Comparison of ENCODE assay signal across 21 cellular contexts in genomic region chr14:39038542-39038941, GRCh38.
DNase-seq lines count a peak whose midpoint lies in the region; ATAC-seq and TF ChIP-seq lines count a peak whose summit lies in the region.
"Had no signal": no experiment of that assay in that cellular context is flagged by ENCODE, and none has a peak within 500 bp of the region (broad histone marks: within the 10 kb centered on the region; RNA-seq: fewer than 3 reads in every experiment).

No MANE protein-coding gene starts in this region.

- intact Hi-C loops in sigmoid colon (cut with DNase I), result no loop called here

- no peak overlapping the region for H3K4me3 Mint-ChIP-seq in natural killer cell treated with Interleukin-12 subunit alpha and Interleukin-12 subunit beta and Interleukin-15 and Interleukin-18, amount 100 ng/mL, for 72 hours
- H3K4me3 Mint-ChIP-seq: CD4-positive, CD25-positive, alpha-beta regulatory T cell; neural progenitor cell; type B pancreatic cell had no signal

- no peak overlapping the region for H3K4me3 ChIP-seq in BLaER1 treated with 17β-estradiol and CSF1 and Interleukin-3, amounts not matched to agents 10 nM and 100 nM
- H3K4me3 ChIP-seq in SU-DHL-6 (ENCODE audit: insufficient read depth, low read length, poor library complexity, severe bottlenecking), result no peak overlapping the region
- H3K4me3 ChIP-seq in sigmoid colon, result no peak overlapping the region
- H3K4me3 ChIP-seq: hepatocyte, lower lobe of right lung, neural progenitor cell, skin epidermis had no signal

- H3K27ac Mint-ChIP-seq in natural killer cell treated with Interleukin-12 subunit alpha and Interleukin-12 subunit beta and Interleukin-15 and Interleukin-18, amount 100 ng/mL, for 72 hours, result no peak overlapping the region
- H3K27ac Mint-ChIP-seq: CD4-positive, CD25-positive, alpha-beta regulatory T cell; neural progenitor cell; type B pancreatic cell had no signal

- H3K27ac ChIP-seq in BLaER1 treated with 17β-estradiol and CSF1 and Interleukin-3, amounts not matched to agents 10 nM and 100 nM, result no peak overlapping the region
- H3K27ac ChIP-seq in SU-DHL-6 (ENCODE audit: low read depth, low read length) (no peak overlapping the region), sigmoid colon (no peak overlapping the region)
- H3K27ac ChIP-seq: hepatocyte, lower lobe of right lung, neural progenitor cell, skin epidermis had no signal

- no peak for DNase-seq in natural killer cell treated with Interleukin-12 subunit alpha and Interleukin-12 subunit beta and Interleukin-15 and Interleukin-18, amount 100 ng/mL, for 72 hours (ENCODE audit: low spot score)
- DNase-seq in sigmoid colon (no peak), HUDEP-2 (lab: John Stamatoyannopoulos, UW; ENCODE audit: unreplicated experiment in 76 of 76) (no peak), EL (no peak)
- DNase-seq: activated gamma-delta T cell treated with Interleukin-2 at 50 U/mL for 16 hours; amygdala; DMS153; lower lobe of right lung; NCI-H1436; NCI-H510A treated with DMSO at 0.1 percent for 48 hours; stimulated activated CD4-positive, alpha-beta T cell treated with anti-CD3 and anti-CD28 coated beads, Interleukin-2, amount 100 ng/mL, for 24 hours; T1000 had no signal

- no peak overlapping the region for H3K9ac ChIP-seq in BLaER1 treated with 17β-estradiol and CSF1 and Interleukin-3, amounts not matched to agents 10 nM and 100 nM
- H3K9ac ChIP-seq in SU-DHL-6 (ENCODE audit: low read length), result no peak overlapping the region
- H3K9ac ChIP-seq: neural progenitor cell had no signal

- peaks cover 0 to 11% (median 0%) of the 10 kb centered on the region in 11 experiments; a peak in 6 of 22 replicates for H3K9me3 ChIP-seq in BLaER1 treated with 17β-estradiol and CSF1 and Interleukin-3, amounts not matched to agents 10 nM and 100 nM (replicated peaks in 1 of 11)
- H3K9me3 ChIP-seq in SU-DHL-6 (ENCODE audit: insufficient read depth, low read length) (no peaks in the 10 kb centered on the region), sigmoid colon (no peaks in the 10 kb centered on the region)
- H3K9me3 ChIP-seq: lower lobe of right lung had no signal

- peak overlapping the region in 10 of 11 experiments; percentile 7 to 70 (median 44); a peak in 19 of 22 replicates for H3K4me2 ChIP-seq in BLaER1 treated with 17β-estradiol and CSF1 and Interleukin-3, amounts not matched to agents 10 nM and 100 nM
- H3K4me2 ChIP-seq in SU-DHL-6 (ENCODE audit: low read depth, low read length, poor library complexity, severe bottlenecking), result peak overlapping the region; percentile 24
- H3K4me2 ChIP-seq: hepatocyte, neural progenitor cell had no signal

- H3K9me2 ChIP-seq in SU-DHL-6 (replicated peaks; ENCODE audit: insufficient read depth, low read length), result no peaks in the 10 kb centered on the region

- H3F3A ChIP-seq in SU-DHL-6 (ENCODE audit: insufficient read depth), result 0 out of 2 replicates have a peak, but pooled peaks cover 4% of the 10 kb centered on the region

- no peaks in the 10 kb centered on the region for H3K27me3 Mint-ChIP-seq in natural killer cell treated with Interleukin-12 subunit alpha and Interleukin-12 subunit beta and Interleukin-15 and Interleukin-18, amount 100 ng/mL, for 72 hours
- H3K27me3 Mint-ChIP-seq: CD4-positive, CD25-positive, alpha-beta regulatory T cell; type B pancreatic cell had no signal

- TF ChIP-seq EP300 in sigmoid colon (IDR thresholded peaks at IDR 0.05), result no peak

- H3K4me1 Mint-ChIP-seq in natural killer cell treated with Interleukin-12 subunit alpha and Interleukin-12 subunit beta and Interleukin-15 and Interleukin-18, amount 100 ng/mL, for 72 hours (ENCODE audit: low read depth in 2 of 2), result peaks cover 0 to 6% of the 10 kb centered on the region in 2 donors

- peaks cover 11% of the 10 kb centered on the region for H3K36me3 Mint-ChIP-seq in natural killer cell treated with Interleukin-12 subunit alpha and Interleukin-12 subunit beta and Interleukin-15 and Interleukin-18, amount 100 ng/mL, for 72 hours

- no peak overlapping the region for H2AFZ ChIP-seq in SU-DHL-6 (ENCODE audit: low read depth, low read length, severe bottlenecking)
- H2AFZ ChIP-seq: hepatocyte, neural progenitor cell had no signal

- H4K20me1 ChIP-seq in BLaER1 treated with 17β-estradiol and CSF1 and Interleukin-3, amounts not matched to agents 10 nM and 100 nM, result no peaks in the 10 kb centered on the region
- no peaks in the 10 kb centered on the region for H4K20me1 ChIP-seq in SU-DHL-6 (ENCODE audit: low read depth, low read length)

- WGBS in sigmoid colon, 2 donors, result 69 to 91% methylated on average over 2 of the region's 2 CpGs

- no peak for TF ChIP-seq POLR2A in sigmoid colon (IDR thresholded peaks at IDR 0.05)

- H3K27me3 ChIP-seq in BLaER1 treated with 17β-estradiol and CSF1 and Interleukin-3, amounts not matched to agents 10 nM and 100 nM, result no peaks in the 10 kb centered on the region
- H3K27me3 ChIP-seq in SU-DHL-6 (ENCODE audit: low read length) (no peaks in the 10 kb centered on the region), sigmoid colon (no peaks in the 10 kb centered on the region)
- H3K27me3 ChIP-seq: hepatocyte, neural progenitor cell had no signal

- peaks cover 10 to 29% (median 19%) of the 10 kb centered on the region in 10 experiments for H3K4me1 ChIP-seq in BLaER1 treated with 17β-estradiol and CSF1 and Interleukin-3, amounts not matched to agents 10 nM and 100 nM
- no peaks in the 10 kb centered on the region for H3K4me1 ChIP-seq in sigmoid colon
- H3K4me1 ChIP-seq: lower lobe of right lung had no signal

- peak; percentile 48 for ATAC-seq in GM18858 (IDR thresholded peaks at IDR 0.05; ENCODE audit: unreplicated experiment)
- peak; percentile 41 for ATAC-seq in HG03442 (IDR thresholded peaks at IDR 0.05; ENCODE audit: unreplicated experiment)
- no peak for ATAC-seq in natural killer cell treated with Interleukin-12 subunit alpha and Interleukin-12 subunit beta and Interleukin-15 and Interleukin-18, amount 100 ng/mL, for 72 hours
- ATAC-seq: lower lobe of right lung had no signal

- no peaks in the 10 kb centered on the region for H3K79me2 ChIP-seq in SU-DHL-6 (ENCODE audit: insufficient read depth, low read length)

- peaks cover 70 to 99% (median 84%) of the 10 kb centered on the region in 11 experiments for H3K36me3 ChIP-seq in BLaER1 treated with 17β-estradiol and CSF1 and Interleukin-3, amounts not matched to agents 10 nM and 100 nM
- H3K36me3 ChIP-seq in SU-DHL-6 (ENCODE audit: low read length) (peaks cover 40% of the 10 kb centered on the region), sigmoid colon (peaks cover 9 to 95% (median 34%) of the 10 kb centered on the region in 4 donors)

- no peak for TF ChIP-seq CTCF in SU-DHL-6 (IDR thresholded peaks at IDR 0.05; ENCODE audit: insufficient read depth, low read length, poor library complexity, severe bottlenecking)
- no peak for TF ChIP-seq CTCF in sigmoid colon (IDR thresholded peaks at IDR 0.05)

- no peaks in the 10 kb centered on the region for H3K9me3 Mint-ChIP-seq in natural killer cell treated with Interleukin-12 subunit alpha and Interleukin-12 subunit beta and Interleukin-15 and Interleukin-18, amount 100 ng/mL, for 72 hours
- H3K9me3 Mint-ChIP-seq: CD4-positive, CD25-positive, alpha-beta regulatory T cell; neural progenitor cell; type B pancreatic cell had no signal

Comparison
In these comparisons a context has a peak if more than half of its experiments do, and no peak if none do; other contexts are left out.
1. ATAC-seq: peak in GM18858 (single experiment) and HG03442 (single experiment); none in natural killer cell treated with Interleukin-12 subunit alpha and Interleukin-12 subunit beta and Interleukin-15 and Interleukin-18, amount 100 ng/mL, for 72 hours (0 of 2).